9 cellular contexts compared by ENCODE assay signal in the genomic region with DNA sequence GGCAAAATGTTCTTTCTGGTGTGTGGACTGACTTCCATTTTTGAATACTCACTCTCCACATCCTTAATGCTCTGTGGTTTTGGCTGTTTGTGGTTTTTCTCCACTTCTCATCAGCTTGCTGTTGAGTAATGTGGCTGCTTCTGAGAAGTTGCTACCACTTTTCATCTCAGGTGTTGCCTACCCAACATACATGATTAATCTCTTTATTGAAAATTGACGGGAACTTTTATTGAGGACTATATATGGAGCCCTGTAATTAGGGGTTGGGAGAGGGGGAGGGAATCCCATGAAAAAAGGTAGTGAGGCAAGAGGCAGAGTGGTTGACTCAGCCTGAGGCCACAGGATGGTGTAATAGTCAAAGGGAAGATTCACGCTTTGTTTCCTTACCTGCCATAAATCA. TPM values are rescaled to one million over a fixed set of nuclear protein-coding genes. Genes with fewer than 3 reads are reported as not detected.
DNase-seq lines count a peak whose midpoint lies in the region; ATAC-seq, FAIRE-seq and TF ChIP-seq lines count a peak whose summit lies in the region.
"Had no signal": no experiment of that assay in that cellular context is flagged by ENCODE, and none has a peak within 500 bp of the region (broad histone marks: within the 10 kb centered on the region; RNA-seq: fewer than 3 reads in every experiment).

No MANE protein-coding gene starts in this region.

- FAIRE-seq in RCC 7860 (lab: Jason Lieb, UNC), result peak; percentile 72

- no peak for TF ChIP-seq POLR2A in vagina (IDR thresholded peaks at IDR 0.05)

- H3K4me3 ChIP-seq in effector memory CD4-positive, alpha-beta T cell (ENCODE audit: insufficient read depth, low read depth, low read length, poor library complexity, severe bottlenecking), result no peak overlapping the region
- H3K4me3 ChIP-seq in vagina, result no peak overlapping the region

- DNase-seq in AG20443 (ENCODE audit: low spot score), result peak; percentile 24
- peak; percentile 37 for DNase-seq in GM20000 (ENCODE audit: low spot score)
- DNase-seq in RCC 7860 (ENCODE audit: low spot score), result peak; percentile 42
- peak in 2 of 3 donors; percentile 4 to 8 for DNase-seq in effector memory CD4-positive, alpha-beta T cell
- no peak for DNase-seq in middle frontal gyrus (ENCODE audit: extremely low spot score, low spot score)
- no peak for DNase-seq in vagina (ENCODE audit: extremely low spot score in 2 of 2)
- DNase-seq: NCI-H187 had no signal

- no peaks in the 10 kb centered on the region for H3K9me3 ChIP-seq in effector memory CD4-positive, alpha-beta T cell (ENCODE audit: control insufficient read depth, low read length)
- H3K9me3 ChIP-seq in vagina, result no peaks in the 10 kb centered on the region

- intact Hi-C loops in vagina (cut with DNase I), result no loop called here

- H3K4me1 ChIP-seq in effector memory CD4-positive, alpha-beta T cell (ENCODE audit: control insufficient read depth, insufficient read depth, low read length, poor library complexity, severe bottlenecking), result peaks cover 6% of the 10 kb centered on the region
- peaks cover 17% of the 10 kb centered on the region for H3K4me1 ChIP-seq in vagina

- no peaks in the 10 kb centered on the region for H3K27me3 ChIP-seq in effector memory CD4-positive, alpha-beta T cell (replicated peaks; ENCODE audit: control insufficient read depth, insufficient read depth, low read length, poor library complexity, severe bottlenecking)
- no peaks in the 10 kb centered on the region for H3K27me3 ChIP-seq in vagina

- TF ChIP-seq CTCF in GM20000 (IDR thresholded peaks at IDR 0.05; ENCODE audit: extremely low read depth, missing control alignments), result no peak
- TF ChIP-seq CTCF in vagina (IDR thresholded peaks at IDR 0.05), result no peak

- H3K36me3 ChIP-seq in effector memory CD4-positive, alpha-beta T cell (ENCODE audit: control insufficient read depth, insufficient read depth, low read length), result no peaks in the 10 kb centered on the region
- H3K36me3 ChIP-seq in vagina, result no peaks in the 10 kb centered on the region

- H3K27ac ChIP-seq in effector memory CD4-positive, alpha-beta T cell (ENCODE audit: insufficient read depth, low read length, poor library complexity, severe bottlenecking), result no peak overlapping the region
- no peak overlapping the region for H3K27ac ChIP-seq in vagina

- ATAC-seq in GM19324 (IDR thresholded peaks at IDR 0.05; ENCODE audit: low FRiP score, unreplicated experiment), result no peak
- no peak for ATAC-seq in GM19467 (IDR thresholded peaks at IDR 0.05; ENCODE audit: unreplicated experiment)

RNA-seq across cellular contexts. Expression of a gene that starts 17.6 kb away (rescaled TPM):
- not detected for total RNA-seq in vagina

Comparison
In these comparisons a context has a peak if more than half of its experiments do, and no peak if none do; other contexts are left out.
1. DNase-seq: peak in AG20443 (single experiment), GM20000 (single experiment), RCC 7860 (single experiment) and effector memory CD4-positive, alpha-beta T cell (2 of 3); none in middle frontal gyrus (single experiment) and vagina (0 of 2).